In the genomic region with DNA sequence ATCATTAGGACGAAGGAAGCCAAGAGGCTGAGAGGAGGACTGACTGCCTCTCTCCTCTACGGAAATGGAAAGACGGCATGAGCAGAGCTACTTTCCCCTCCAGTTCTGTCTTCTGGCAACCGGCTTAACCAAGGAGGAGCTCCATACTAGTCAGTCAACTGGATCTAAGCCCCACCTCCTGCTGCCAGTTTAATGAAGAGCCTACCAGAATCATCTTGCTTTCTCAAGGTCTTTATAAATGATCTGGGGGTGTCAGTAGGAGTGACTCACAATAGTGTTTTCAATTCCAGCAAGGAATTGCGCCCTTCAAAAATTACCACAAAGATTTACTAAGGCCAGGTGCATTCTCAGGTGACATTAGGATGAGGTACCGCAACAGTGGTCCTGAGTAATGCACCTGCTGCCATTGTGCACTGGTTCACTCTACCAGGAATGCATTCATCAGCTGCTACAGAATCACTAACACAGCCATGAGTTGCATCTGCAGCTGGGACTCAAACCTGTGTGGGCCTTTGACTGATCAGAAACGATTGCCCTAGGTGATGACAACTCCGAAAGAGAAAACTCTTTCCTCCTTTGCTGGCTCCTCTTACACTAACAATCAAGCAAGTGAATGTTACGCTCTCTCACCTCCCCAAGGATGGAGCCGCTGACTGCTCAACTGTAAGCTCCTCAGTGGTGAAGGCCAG, we compare ENCODE assay signal across 24 cellular contexts. TPM values are rescaled to one million over a fixed set of nuclear protein-coding genes. Genes with fewer than 3 reads are reported as not detected.
DNase-seq lines count a peak whose midpoint lies in the region; ATAC-seq and TF ChIP-seq lines count a peak whose summit lies in the region.
"Had no signal": no experiment of that assay in that cellular context is flagged by ENCODE, and none has a peak within 500 bp of the region (broad histone marks: within the 10 kb centered on the region; RNA-seq: fewer than 3 reads in every experiment).

No MANE protein-coding gene starts in this region.

- H3K27ac ChIP-seq in heart left ventricle (peak overlapping the region in 11 of 12 donors; percentile 46 to 98 (median 89)), OCI-LY7 (ENCODE audit: low read depth, low read length, poor library complexity, severe bottlenecking) (no peak overlapping the region), right atrium auricular region (peak overlapping the region; percentile 96 to 98), upper lobe of right lung (no peak overlapping the region), hepatocyte (no peak overlapping the region)
- H3K27ac ChIP-seq: brain microvascular endothelial cell, prostate gland, tibial artery had no signal

- H3K9me2 ChIP-seq in OCI-LY7 (ENCODE audit: insufficient read depth, low read length) (no peaks in the 10 kb centered on the region), hepatocyte (replicated peaks; ENCODE audit: insufficient read depth) (no peaks in the 10 kb centered on the region)

- BruUV-seq in OCI-LY7 (replicated peaks; lab: Mats Ljungman, UMichigan): no TSS peak

- no peak for TF ChIP-seq CTCF in heart left ventricle (IDR thresholded peaks at IDR 0.05)
- no peak for TF ChIP-seq CTCF in OCI-LY7 (conservative IDR thresholded peaks at IDR 0.05; ENCODE audit: low read length)
- no peak for TF ChIP-seq CTCF in right atrium auricular region (IDR thresholded peaks at IDR 0.05)
- no peak for TF ChIP-seq CTCF in upper lobe of right lung (IDR thresholded peaks at IDR 0.05)
- TF ChIP-seq CTCF in hepatocyte (IDR thresholded peaks at IDR 0.05; ENCODE audit: poor library complexity): no peak

- ATAC-seq in heart left ventricle (no peak), Right ventricle myocardium inferior (no peak), upper lobe of right lung (no peak)
- ATAC-seq: stimulated activated naive CD8-positive, alpha-beta T cell treated with anti-CD3 and anti-CD28 coated beads, Interleukin-15, amount 100 ng/mL, for 72 hours had no signal

- H3K9me3 ChIP-seq in heart left ventricle: no peaks in the 10 kb centered on the region
- H3K9me3 ChIP-seq in OCI-LY7 (ENCODE audit: low read length): no peaks in the 10 kb centered on the region
- no peaks in the 10 kb centered on the region for H3K9me3 ChIP-seq in right atrium auricular region
- H3K9me3 ChIP-seq in upper lobe of right lung: no peaks in the 10 kb centered on the region
- no peaks in the 10 kb centered on the region for H3K9me3 ChIP-seq in hepatocyte (ENCODE audit: low read depth)
- H3K9me3 ChIP-seq: BE2C, Caco-2, prostate gland, tibial artery had no signal

- intact Hi-C loops in heart left ventricle (cut with DNase I) (no loop called here), Right ventricle myocardium inferior (cut with DNase I) (no loop called here), OCI-LY7 (cut with micrococcal nuclease; ENCODE audit: unreplicated experiment) (no loop called here), upper lobe of right lung (cut with DNase I) (no loop called here)

- POLR2A ChIA-PET in OCI-LY7 (lab: Charles Lee): interaction anchor here (0.8 to 1.1 kb wide), 2 partner anchors 8 to 11 kb away, joined by 3 read pairs; no protein-coding TSS in a partner anchor

- WGBS in heart left ventricle, 4 donors: 85 to 89% (median 86%) methylated on average over 10 of the region's 10 CpGs
- WGBS in hepatocyte (ENCODE audit: low lambda C conversion rate, missing lambda C conversion rate): 95% methylated on average over 10 of the region's 10 CpGs

- H4K20me1 ChIP-seq in OCI-LY7 (ENCODE audit: insufficient read depth, low read length): no peaks in the 10 kb centered on the region
- H4K20me1 ChIP-seq in hepatocyte (ENCODE audit: insufficient read depth, poor library complexity, severe bottlenecking): no peaks in the 10 kb centered on the region

- H3K36me3 ChIP-seq in heart left ventricle: peaks cover 0 to 18% (median 8%) of the 10 kb centered on the region in 9 donors
- peaks cover 50% of the 10 kb centered on the region for H3K36me3 ChIP-seq in OCI-LY7 (ENCODE audit: insufficient read depth, low read length)
- H3K36me3 ChIP-seq in right atrium auricular region: no peaks in the 10 kb centered on the region
- H3K36me3 ChIP-seq in upper lobe of right lung: no peaks in the 10 kb centered on the region
- no peaks in the 10 kb centered on the region for H3K36me3 ChIP-seq in hepatocyte (replicated peaks; ENCODE audit: insufficient read depth, low read depth)
- H3K36me3 ChIP-seq: brain microvascular endothelial cell, prostate gland had no signal

- no peaks in the 10 kb centered on the region for H3K27me3 ChIP-seq in heart left ventricle
- no peaks in the 10 kb centered on the region for H3K27me3 ChIP-seq in right atrium auricular region
- no peaks in the 10 kb centered on the region for H3K27me3 ChIP-seq in upper lobe of right lung
- H3K27me3 ChIP-seq in hepatocyte: no peaks in the 10 kb centered on the region
- H3K27me3 ChIP-seq: BE2C, brain microvascular endothelial cell, tibial artery had no signal

- H3K4me2 ChIP-seq in OCI-LY7 (ENCODE audit: low read length): peak overlapping the region; percentile 97
- no peak overlapping the region for H3K4me2 ChIP-seq in hepatocyte

- H3K4me3 ChIP-seq in heart left ventricle (no peak overlapping the region), OCI-LY7 (ENCODE audit: low read depth, low read length, poor library complexity, severe bottlenecking) (no peak overlapping the region), right atrium auricular region (no peak overlapping the region), upper lobe of right lung (no peak overlapping the region), hepatocyte (no peak overlapping the region)
- H3K4me3 ChIP-seq: prostate gland, tibial artery had no signal

- no peak for TF ChIP-seq POLR2A in heart left ventricle (IDR thresholded peaks at IDR 0.05)

- DNase-seq in heart left ventricle: peak in 1 of 5 donors; percentile 15
- DNase-seq in Right ventricle myocardium inferior (ENCODE audit: missing footprints): no peak
- no peak for DNase-seq in OCI-LY7 (ENCODE audit: low spot score)
- no peak for DNase-seq in right atrium auricular region (ENCODE audit: low spot score)
- peak; percentile 3 for DNase-seq in upper lobe of right lung
- no peak for DNase-seq in GM19238 (ENCODE audit: insufficient read length, low spot score)
- no peak for DNase-seq in hepatocyte (ENCODE audit: low spot score)
- DNase-seq in islet precursor cell: no peak
- DNase-seq: ACHN; activated CD4-positive, alpha-beta memory T cell treated with anti-CD3 and anti-CD28 coated beads for 36 hours; activated gamma-delta T cell; BE2C; brain microvascular endothelial cell; Caco-2; GDM1; NCI-H1930; NCI-H345; NCI-H748 treated with DMSO at 0.1 percent for 48 hours; stimulated activated naive CD8-positive, alpha-beta T cell treated with anti-CD3 and anti-CD28 coated beads, Interleukin-15, amount 100 ng/mL, for 72 hours; T-helper 1 cell; tibial artery had no signal

- H2AFZ ChIP-seq in OCI-LY7 (ENCODE audit: low read length) (no peak overlapping the region), hepatocyte (no peak overlapping the region)

- CTCF ChIA-PET in OCI-LY7 (lab: Charles Lee; ENCODE audit: unreplicated experiment): interaction anchor here (0.7 to 1.0 kb wide), 2 partner anchors 12 to 59 kb away, joined by 3 to 5 read pairs; no protein-coding TSS in a partner anchor

- peaks cover 20% of the 10 kb centered on the region for H3K79me2 ChIP-seq in OCI-LY7 (ENCODE audit: insufficient read depth, low read depth, low read length)
- H3K79me2 ChIP-seq in hepatocyte: peaks cover 16% of the 10 kb centered on the region

- peaks cover 0 to 39% (median 25%) of the 10 kb centered on the region in 12 donors for H3K4me1 ChIP-seq in heart left ventricle
- peaks cover 35% of the 10 kb centered on the region for H3K4me1 ChIP-seq in OCI-LY7 (ENCODE audit: insufficient read depth, low read length, poor library complexity, severe bottlenecking)
- H3K4me1 ChIP-seq in right atrium auricular region: peaks cover 0 to 34% of the 10 kb centered on the region in 2 donors
- H3K4me1 ChIP-seq in upper lobe of right lung: peaks cover 8% of the 10 kb centered on the region
- H3K4me1 ChIP-seq in hepatocyte (ENCODE audit: insufficient read depth): peaks cover 13% of the 10 kb centered on the region
- H3K4me1 ChIP-seq: BE2C had no signal

RNA-seq across cellular contexts. Expression of gene UQCC2, which starts 2.8 kb away (rescaled TPM):
- total RNA-seq in heart left ventricle (100 to 1,000 TPM in 8 of 9 donors, 10 to 100 TPM in 1; 88.5 to 298 (median 195) TPM), Right ventricle myocardium inferior (215 TPM), OCI-LY7 (2022) (85.3 and 88.2 TPM in 2 replicates), right atrium auricular region (100 to 1,000 TPM in 1 of 2 donors, 10 to 100 TPM in 1; 69.1 to 143 TPM), upper lobe of right lung (40.6 TPM), hepatocyte (33.0 and 44.7 TPM in 2 replicates)
- polyA plus RNA-seq in heart left ventricle (100 to 1,000 TPM; 123 to 496 TPM), hepatocyte (147 and 151 TPM in 2 replicates)
- 64.9 and 82.1 TPM in 2 replicates for total RNA-seq in OCI-LY7 (2014; rRNA removed; shearing (Covaris generic))

RNA-seq across cellular contexts. Expression of gene IP6K3, which starts 38.0 kb away (rescaled TPM):
- total RNA-seq in heart left ventricle (10 to 100 TPM; 11.7 to 72.4 (median 30.8) TPM), Right ventricle myocardium inferior (47.6 TPM), OCI-LY7 (2022) (not detected in 2 replicates), right atrium auricular region (10 to 100 TPM; 17.3 to 29.9 TPM), upper lobe of right lung (4.6 TPM), hepatocyte (7.9 and 9.5 TPM in 2 replicates)
- polyA plus RNA-seq in heart left ventricle (10 to 100 TPM; 16.9 to 59.2 TPM), hepatocyte (21.1 and 25.3 TPM in 2 replicates)
- total RNA-seq in OCI-LY7 (2014; rRNA removed; shearing (Covaris generic)): not detected in 2 replicates
- total RNA-seq: activated CD4-positive, alpha-beta memory T cell treated with anti-CD3 and anti-CD28 coated beads for 36 hours; glomerular endothelial cell; SK-MEL-5 had no signal

Comparison
In these comparisons a context has a peak if more than half of its experiments do, and no peak if none do; other contexts are left out.
1. H3K27ac ChIP-seq: peak in heart left ventricle (11 of 12) and right atrium auricular region (2 of 2); none in OCI-LY7 (single experiment), upper lobe of right lung (single experiment) and hepatocyte (single experiment).